Comparison of ENCODE assay signal across 19 cellular contexts in genomic region chr6:130740308-130740707, GRCh38.
"Had no signal": no experiment of that assay in that cellular context is flagged by ENCODE, and none has a peak within 500 bp of the region (broad histone marks: within the 10 kb centered on the region; RNA-seq: fewer than 3 reads in every experiment).

No MANE protein-coding gene starts in this region.

- DNase-seq: KBM-7, NCI-H1092, NCI-H1105 treated with DMSO at 0.1 percent for 48 hours, NCI-H1417 treated with DMSO at 0.1 percent for 48 hours, NCI-H146, NCI-H1694 treated with DMSO at 0.1 percent for 48 hours, NCI-H1930, NCI-H2081, NCI-H2107, NCI-H2227 treated with DMSO at 0.1 percent for 48 hours, NCI-H524, NCI-H526 treated with DMSO at 0.1 percent for 48 hours, NCI-H748 treated with DMSO at 0.1 percent for 48 hours, RPMI8226, SHP77, SK-N-SH had no signal

- H3K9me3 ChIP-seq: SK-N-SH had no signal

- FAIRE-seq: HTR-8/SVneo, RCC 7860 had no signal

- H3K9ac ChIP-seq: SK-N-SH had no signal

- H3K4me2 ChIP-seq: SK-N-SH had no signal

- H3K27ac ChIP-seq: HL-60 had no signal
